Comparison of ENCODE assay signal across 8 cellular contexts in the genomic region with DNA sequence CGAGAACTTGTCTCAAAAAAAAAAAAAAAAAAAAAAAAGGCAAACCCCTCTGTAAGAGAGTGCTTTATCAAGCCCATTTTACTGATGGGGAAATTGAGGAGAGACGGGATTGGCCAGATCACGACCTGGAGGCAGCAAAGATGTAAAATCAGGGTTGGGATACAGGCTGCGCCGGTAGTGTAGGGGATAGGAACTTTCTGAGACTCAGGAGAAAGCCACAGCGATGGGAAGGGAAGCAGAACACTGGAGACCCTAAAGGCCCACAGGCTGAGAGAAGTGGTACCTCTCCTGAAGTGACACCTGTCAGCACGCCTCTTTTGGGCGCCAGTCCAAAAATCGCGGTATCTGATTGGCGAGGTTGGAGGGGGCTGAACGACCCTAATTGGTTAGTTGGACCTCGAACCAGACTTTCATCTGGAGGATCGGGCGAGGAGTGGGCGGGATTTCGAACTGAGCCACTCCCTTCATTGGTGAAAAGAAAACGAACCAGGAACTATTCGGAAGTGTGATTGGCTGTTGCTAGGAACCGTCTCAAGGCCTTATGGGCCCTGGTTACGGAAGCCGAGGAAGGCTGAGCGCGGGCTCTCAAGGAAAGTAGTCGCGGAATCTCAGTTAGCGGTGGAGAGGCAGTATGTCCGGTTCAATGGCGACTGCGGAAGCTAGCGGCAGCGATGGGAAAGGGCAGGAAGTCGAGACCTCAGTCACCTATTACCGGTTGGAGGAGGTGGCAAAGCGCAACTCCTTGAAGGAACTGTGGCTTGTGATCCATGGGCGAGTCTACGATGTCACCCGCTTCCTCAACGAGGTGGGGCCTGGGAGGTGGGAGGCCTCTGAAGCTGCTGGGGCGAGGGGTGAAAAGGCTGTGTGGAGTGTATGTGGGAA. TPM values are rescaled to one million over a fixed set of nuclear protein-coding genes. Genes with fewer than 3 reads are reported as not detected.
DNase-seq lines count a peak whose midpoint lies in the region; ATAC-seq and TF ChIP-seq lines count a peak whose summit lies in the region.

A gene with protein sequence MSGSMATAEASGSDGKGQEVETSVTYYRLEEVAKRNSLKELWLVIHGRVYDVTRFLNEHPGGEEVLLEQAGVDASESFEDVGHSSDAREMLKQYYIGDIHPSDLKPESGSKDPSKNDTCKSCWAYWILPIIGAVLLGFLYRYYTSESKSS (plus strand): TSS at position 567 of the 882 bp plus-strand sequence. CDS start 65 bp downstream, at position 632.

- peaks cover 14% of the 10 kb centered on the region for H3K9me3 Mint-ChIP-seq in activated T-helper 2 cell treated with anti-CD3 and anti-CD28 coated beads, Interferon-gamma antibody, Interleukin-2, Interleukin-4, amounts not matched to agents 10 μg/mL and 5 μg/mL and 100 μg/mL, durations not matched to agents 14 hours and 24 hours and 36 hours
- peaks cover 2 to 6% of the 10 kb centered on the region in 2 donors for H3K9me3 Mint-ChIP-seq in natural killer cell

- TF ChIP-seq CTCF in RWPE2 (IDR thresholded peaks at IDR 0.05; ENCODE audit: poor library complexity, severe bottlenecking) (no peak), natural killer cell (IDR thresholded peaks at IDR 0.05) (no peak)

- intact Hi-C loops in activated T-helper 2 cell treated with anti-CD3 and anti-CD28 coated beads, Interferon-gamma antibody, Interleukin-2, Interleukin-4, amounts not matched to agents 10 μg/mL and 5 μg/mL and 100 μg/mL, durations not matched to agents 14 hours and 24 hours and 36 hours (cut with micrococcal nuclease) = loop anchor here (1.0 to 5.0 kb wide), 5 partner anchors 21 to 140 kb away; partner anchors contain the start of gene TERF2
- intact Hi-C loops in natural killer cell (cut with micrococcal nuclease) = loop anchor here (1.0 to 5.0 kb wide), 4 partner anchors 31 to 85 kb away; partner anchors contain the start of genes COG8, NIP7 and TERF2

- peaks cover 6% of the 10 kb centered on the region for H3K4me1 ChIP-seq in RWPE2 (ENCODE audit: insufficient read depth, poor library complexity, severe bottlenecking)

- H3K4me3 Mint-ChIP-seq in activated T-helper 2 cell treated with anti-CD3 and anti-CD28 coated beads, Interferon-gamma antibody, Interleukin-2, Interleukin-4, amounts not matched to agents 10 μg/mL and 5 μg/mL and 100 μg/mL, durations not matched to agents 14 hours and 24 hours and 36 hours (ENCODE audit: low read depth) = peak within 1 kb of the TSS; percentile 96
- peak within 1 kb of the TSS; percentile 99 for H3K4me3 Mint-ChIP-seq in natural killer cell

- ATAC-seq in RWPE2 (ENCODE audit: low read depth) (peak; percentile 98), natural killer cell (peak; percentile 95 to 99 (median 97))

- H3K9me3 ChIP-seq in RWPE2 (ENCODE audit: severe bottlenecking) = no peaks in the 10 kb centered on the region

- no peaks in the 10 kb centered on the region for H3K27me3 Mint-ChIP-seq in activated T-helper 2 cell treated with anti-CD3 and anti-CD28 coated beads, Interferon-gamma antibody, Interleukin-2, Interleukin-4, amounts not matched to agents 10 μg/mL and 5 μg/mL and 100 μg/mL, durations not matched to agents 14 hours and 24 hours and 36 hours (ENCODE audit: low read depth)
- no peaks in the 10 kb centered on the region for H3K27me3 Mint-ChIP-seq in natural killer cell (ENCODE audit: low read depth in 2 of 2)

- H3K4me3 ChIP-seq in RWPE2 (ENCODE audit: severe bottlenecking) = peak within 1 kb of the TSS; percentile 53

- DNase-seq in EH (ENCODE audit: low read depth) (peak; percentile 99), H4 (ENCODE audit: low spot score) (peak; percentile 98), LoVo (ENCODE audit: low spot score) (peak; percentile 98), RWPE2 (ENCODE audit: low spot score) (peak; percentile 97), fibroblast of peridontal ligament (ENCODE audit: extremely low read depth) (peak; percentile 99), natural killer cell (peak; percentile 87)
- peak; percentile 95 for DNase-seq in activated T-helper 2 cell treated with anti-CD3 and anti-CD28 coated beads, Interferon-gamma antibody, Interleukin-2, Interleukin-4, amounts not matched to agents 10 μg/mL and 5 μg/mL and 100 μg/mL, durations not matched to agents 14 hours and 24 hours and 36 hours (ENCODE audit: low spot score)
- peak; percentile 96 for DNase-seq in stimulated activated naive CD4-positive, alpha-beta T cell treated with Interleukin-2 at 50 U/mL for 16 hours (lab: John Stamatoyannopoulos, UW)

- H3K36me3 ChIP-seq in RWPE2 (ENCODE audit: low read depth) = peaks cover 33% of the 10 kb centered on the region

- no peaks in the 10 kb centered on the region for H3K27me3 ChIP-seq in RWPE2 (ENCODE audit: insufficient read depth, poor library complexity, severe bottlenecking)

- peak within 1 kb of the TSS; percentile 89 for H3K27ac Mint-ChIP-seq in activated T-helper 2 cell treated with anti-CD3 and anti-CD28 coated beads, Interferon-gamma antibody, Interleukin-2, Interleukin-4, amounts not matched to agents 10 μg/mL and 5 μg/mL and 100 μg/mL, durations not matched to agents 14 hours and 24 hours and 36 hours
- peak within 1 kb of the TSS; percentile 91 to 94 for H3K27ac Mint-ChIP-seq in natural killer cell

- peaks cover 40% of the 10 kb centered on the region for H3K36me3 Mint-ChIP-seq in activated T-helper 2 cell treated with anti-CD3 and anti-CD28 coated beads, Interferon-gamma antibody, Interleukin-2, Interleukin-4, amounts not matched to agents 10 μg/mL and 5 μg/mL and 100 μg/mL, durations not matched to agents 14 hours and 24 hours and 36 hours (ENCODE audit: low read depth)
- H3K36me3 Mint-ChIP-seq in natural killer cell = peaks cover 12% of the 10 kb centered on the region

- peak within 1 kb of the TSS; percentile 71 for H3K27ac ChIP-seq in RWPE2 (ENCODE audit: poor library complexity, severe bottlenecking)

- peaks cover 23% of the 10 kb centered on the region for H3K4me1 Mint-ChIP-seq in activated T-helper 2 cell treated with anti-CD3 and anti-CD28 coated beads, Interferon-gamma antibody, Interleukin-2, Interleukin-4, amounts not matched to agents 10 μg/mL and 5 μg/mL and 100 μg/mL, durations not matched to agents 14 hours and 24 hours and 36 hours (ENCODE audit: low read depth)
- H3K4me1 Mint-ChIP-seq in natural killer cell = peaks cover 35 to 41% of the 10 kb centered on the region in 2 donors

RNA-seq across cellular contexts. Expression of the gene that starts here (rescaled TPM):
- total RNA-seq in H4 (2014; rRNA removed; shearing (Covaris generic)) = 111 and 128 TPM in 2 replicates
- 201 and 204 TPM in 2 replicates for total RNA-seq in activated T-helper 2 cell treated with anti-CD3 and anti-CD28 coated beads, Interferon-gamma antibody, Interleukin-2, Interleukin-4, amounts not matched to agents 10 μg/mL and 5 μg/mL and 100 μg/mL, durations not matched to agents 14 hours and 24 hours and 36 hours
- total RNA-seq in natural killer cell = 100 to 1,000 TPM in 1 of 3 donors, 10 to 100 TPM in 2; 73.1 to 106 (median 88.4) TPM

Comparison
In these comparisons a context has a peak if more than half of its experiments do, and no peak if none do; other contexts are left out.
1. Peak in every context shown above with its lines: DNase-seq, ATAC-seq, H3K4me3 ChIP-seq and H3K27ac ChIP-seq.